1 cellular context compared by ENCODE assay signal in the genomic region with DNA sequence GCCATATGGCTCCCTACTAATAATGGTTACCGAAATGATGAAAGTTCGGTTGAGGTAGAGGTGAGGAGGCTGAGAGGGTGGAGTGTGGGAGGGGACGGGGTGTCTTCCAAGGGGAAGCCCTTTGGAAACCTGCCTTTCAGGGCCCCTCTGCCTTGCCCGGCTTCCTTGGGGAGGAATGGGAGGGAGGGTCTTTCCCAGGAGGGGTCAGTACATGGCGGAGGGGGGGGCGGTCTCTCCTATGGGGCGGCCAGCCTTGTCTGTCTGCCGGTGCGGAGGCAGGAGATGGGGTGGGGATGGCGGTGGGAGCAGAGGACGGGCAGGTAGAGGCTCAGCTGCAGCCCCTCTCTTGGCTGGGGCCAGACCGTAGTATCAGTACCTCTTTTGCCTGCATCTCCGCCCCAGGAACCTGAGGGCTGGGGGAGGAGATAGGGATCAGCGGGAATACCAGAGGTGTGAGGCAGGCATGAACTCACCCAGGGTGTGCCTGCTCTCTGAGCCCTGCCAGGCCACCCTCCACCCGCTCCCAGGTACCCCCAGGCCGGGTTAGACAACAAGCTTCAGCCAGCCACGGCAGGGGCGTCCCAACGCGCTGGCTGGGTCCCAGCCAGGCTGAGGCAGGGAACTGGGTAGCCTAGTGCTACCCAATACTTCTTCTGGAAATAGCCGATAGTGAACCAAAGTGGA.
TF ChIP-seq lines count a peak whose summit lies in the region.

No MANE protein-coding gene starts in this region.

TF ChIP-seq in H1, 55 proteins besides CTCF, POLR2A, EP300 and RAD21:
- TF ChIP-seq SIN3A (conservative IDR thresholded peaks at IDR 0.05 in 1 of 2, IDR thresholded peaks at IDR 0.05 in 1 of 2; ENCODE audit: low read depth in 1 of 2, low read length in 2 of 2): no peak
- no peak for TF ChIP-seq HDAC2 (IDR thresholded peaks at IDR 0.05; ENCODE audit: borderline replicate concordance in 1 of 2, low read depth in 2 of 2, low read length in 2 of 2)
- TF ChIP-seq EZH2 (IDR thresholded peaks at IDR 0.05; ENCODE audit: low read depth, low read length, severe bottlenecking): no peak
- no peak for TF ChIP-seq SUZ12 (IDR thresholded peaks at IDR 0.05; ENCODE audit: low read length)
- no peak for TF ChIP-seq SRF (IDR thresholded peaks at IDR 0.05; ENCODE audit: low read depth, low read length)
- no peak for TF ChIP-seq RBBP5 (IDR thresholded peaks at IDR 0.05; ENCODE audit: borderline replicate concordance, low read depth, low read length)
- TF ChIP-seq CHD2 (IDR thresholded peaks at IDR 0.05; ENCODE audit: low read length): no peak
- no peak for TF ChIP-seq KDM1A (IDR thresholded peaks at IDR 0.05; ENCODE audit: borderline replicate concordance, low read length)
- no peak for TF ChIP-seq CTBP2 (IDR thresholded peaks at IDR 0.05; ENCODE audit: borderline replicate concordance, insufficient read depth, insufficient read length, low read length)
- TF ChIP-seq CBX5 (IDR thresholded peaks at IDR 0.05; ENCODE audit: low read depth, low read length): no peak
- no peak for TF ChIP-seq KDM4A (IDR thresholded peaks at IDR 0.05; ENCODE audit: low read depth, low read length, severe bottlenecking)
- no peak for TF ChIP-seq TCF12 (IDR thresholded peaks at IDR 0.05; ENCODE audit: low read depth, low read length)
- TF ChIP-seq NANOG (IDR thresholded peaks at IDR 0.05; ENCODE audit: insufficient read depth, low read depth, low read length, poor library complexity, severe bottlenecking): no peak
TF ChIP-seq in H1: peak in this region for 0.
